Comparison of ENCODE assay signal across 12 cellular contexts in genomic region chr9:97947094-97947493, GRCh38. TPM values are rescaled to one million over a fixed set of nuclear protein-coding genes. Genes with fewer than 3 reads are reported as not detected.
DNase-seq lines count a peak whose midpoint lies in the region; ATAC-seq, FAIRE-seq and TF ChIP-seq lines count a peak whose summit lies in the region.
"Not testable (repeated sequence)": the region's sequence is repeated elsewhere in the genome, so short reads cannot be mapped to it uniquely, and the experiment has no call there.
"Had no signal": no experiment of that assay in that cellular context is flagged by ENCODE, and none has a peak within 500 bp of the region (broad histone marks: within the 10 kb centered on the region; RNA-seq: fewer than 3 reads in every experiment).

No MANE protein-coding gene starts in this region.

- not testable (repeated sequence) for H3K9me1 ChIP-seq in K562 (ENCODE audit: control insufficient read depth, insufficient read depth, low read length)

- not testable (repeated sequence) for DNase-seq in GM12878 (ENCODE audit: low read depth, low spot score); K562 (ENCODE audit: extremely low read depth in 1 of 4, low spot score in 3 of 4); HepG2 (ENCODE audit: low spot score); memory B cell (ENCODE audit: low spot score in 2 of 2)

- in situ Hi-C loops in GM12878 (cut with MboI); K562 (cut with MboI); HepG2 (cut with HindIII; ENCODE audit: extremely low pct_ligation_motif_present, low pct_unique_long_range_greater_than_20kb): not testable (repeated sequence)

- not testable (repeated sequence) for H4K20me1 ChIP-seq in GM12878 (ENCODE audit: control insufficient read depth, insufficient read depth); K562 (replicated peaks; ENCODE audit: control insufficient read depth, insufficient read depth, low read length); HepG2 (ENCODE audit: insufficient read depth, low read length)

- H3K4me3 Mint-ChIP-seq in memory B cell: not testable (repeated sequence)

- H3K27me3 Mint-ChIP-seq in memory B cell: not testable (repeated sequence)

- H3K27ac ChIP-seq in GM12878 (ENCODE audit: control insufficient read depth, insufficient read depth); K562 (ENCODE audit: extremely low read depth, low read depth, low read length); HepG2 (ENCODE audit: extremely low read length, insufficient read depth, low read length): not testable (repeated sequence)

- not testable (repeated sequence) for H3K9me3 Mint-ChIP-seq in memory B cell

- not testable (repeated sequence) for H3K9ac ChIP-seq in GM12878 (ENCODE audit: control insufficient read depth, insufficient read depth, low read length); K562 (ENCODE audit: insufficient read depth in 1 of 2, low read depth in 2 of 2, low read length in 2 of 2); HepG2 (ENCODE audit: insufficient read depth, low read depth, low read length)

- not testable (repeated sequence) for H3K9me3 ChIP-seq in GM12878 (replicated peaks; ENCODE audit: control insufficient read depth, insufficient read depth, low read length); K562 (replicated peaks; ENCODE audit: control insufficient read depth, insufficient read depth, low read depth, low read length); HepG2 (ENCODE audit: low read length)

- H3K4me1 ChIP-seq in GM12878 (ENCODE audit: control insufficient read depth, insufficient read depth, low read length); HepG2 (ENCODE audit: insufficient read depth, low read length): not testable (repeated sequence)
- peaks cover 18 to 26% of the 10 kb centered on the region in 2 experiments; a peak in 4 of 5 replicates for H3K4me1 ChIP-seq in K562 (replicated peaks in 1 of 2; ENCODE audit: control insufficient read depth in 2 of 2, insufficient read depth in 2 of 2, low read length in 2 of 2)

- not testable (repeated sequence) for H3K36me3 Mint-ChIP-seq in memory B cell

- not testable (repeated sequence) for ATAC-seq in GM12878; K562; HepG2; memory B cell (ENCODE audit: low read depth)

- not testable (repeated sequence) for H3K79me2 ChIP-seq in GM12878 (ENCODE audit: control insufficient read depth, insufficient read depth, low read length); K562 (ENCODE audit: control insufficient read depth, insufficient read depth, low read length); HepG2 (ENCODE audit: insufficient read depth, low read length)

- not testable (repeated sequence) for TF ChIP-seq POLR2A in GM12878 (IDR thresholded peaks at IDR 0.05; ENCODE audit: low read depth, low read length); K562 (conservative IDR thresholded peaks at IDR 0.05); HepG2 (IDR thresholded peaks at IDR 0.05; ENCODE audit: insufficient read depth in 1 of 2, low read depth in 2 of 2, low read length in 2 of 2)

- not testable (repeated sequence) for H3K27me3 ChIP-seq in GM12878 (replicated peaks in 1 of 2; ENCODE audit: control insufficient read depth in 2 of 2, insufficient read depth in 2 of 2, low read length in 1 of 2); K562 (ENCODE audit: control insufficient read depth in 2 of 2, insufficient read depth in 2 of 2, low read length in 2 of 2); HepG2 (ENCODE audit: control insufficient read depth in 1 of 2, insufficient read depth in 2 of 2, low read length in 2 of 2)

- peak overlapping the region; percentile 13 for H3K27ac Mint-ChIP-seq in memory B cell

- TF ChIP-seq RAD21 in GM12878 (IDR thresholded peaks at IDR 0.05; ENCODE audit: insufficient read depth, low read depth, low read length); K562 (CRISPR knock-in tag; conservative IDR thresholded peaks at IDR 0.05 in 1 of 2, IDR thresholded peaks at IDR 0.05 in 1 of 2); HepG2 (CRISPR knock-in tag; IDR thresholded peaks at IDR 0.05): not testable (repeated sequence)

- SMC1A ChIA-PET in GM12878 (lab: Charles Lee; ENCODE audit: uncharacterized antibody, unreplicated experiment): not testable (repeated sequence)

- CTCF ChIA-PET in GM12878 (lab: Yijun Ruan, JAX); K562 (lab: Yijun Ruan, JAX; ENCODE audit: low intra/inter-chr PET ratio); HepG2 (lab: Yijun Ruan, JAX; ENCODE audit: low intra/inter-chr PET ratio, low total read pairs): not testable (repeated sequence)

- POLR2A ChIA-PET in GM12878 (lab: Charles Lee); HepG2 (lab: Yijun Ruan, JAX): not testable (repeated sequence)
- POLR2A ChIA-PET in K562 (lab: Yijun Ruan, JAX): interaction anchor here (1.0 kb wide), 1 partner anchor 16 kb away, joined by 3 read pairs; no protein-coding TSS in a partner anchor

- TF ChIP-seq EP300 in GM12878 (IDR thresholded peaks at IDR 0.05; ENCODE audit: borderline replicate concordance in 1 of 2, control insufficient read depth in 1 of 2, low read depth in 2 of 2, low read length in 2 of 2); K562 (IDR thresholded peaks at IDR 0.05; ENCODE audit: low read length); HepG2 (IDR thresholded peaks at IDR 0.05; ENCODE audit: low read depth in 2 of 2, low read length in 2 of 2); HepG2 (CRISPR knock-in tag; IDR thresholded peaks at IDR 0.05; ENCODE audit: borderline replicate concordance): not testable (repeated sequence)

- RAD21 ChIA-PET in GM12878 (lab: Charles Lee; ENCODE audit: unreplicated experiment): not testable (repeated sequence)

- intact Hi-C loops in GM12878 (cut with micrococcal nuclease; ENCODE audit: unreplicated experiment); K562 (cut with micrococcal nuclease); HepG2 (cut with micrococcal nuclease; ENCODE audit: unreplicated experiment): not testable (repeated sequence)

- not testable (repeated sequence) for H3K4me1 Mint-ChIP-seq in memory B cell

- not testable (repeated sequence) for FAIRE-seq in GM12878 (lab: Jason Lieb, UNC); K562 (lab: Jason Lieb, UNC); HepG2 (lab: Jason Lieb, UNC)

- WGBS in GM12878 (ENCODE audit: insufficient coverage, insufficient replicate concordance, low lambda C conversion rate, missing lambda C conversion rate): 0% methylated on average over 2 of the region's 2 CpGs
- WGBS in K562 (ENCODE audit: insufficient coverage, low coverage, missing lambda C conversion rate): no CpG with 5 or more reads among the region's 2 CpGs
- WGBS in HepG2 (ENCODE audit: low lambda C conversion rate): 25% methylated on average over 2 of the region's 2 CpGs

- H3K4me3 ChIP-seq in GM12878; K562; HepG2 (replicated peaks in 1 of 3; ENCODE audit: insufficient read depth in 1 of 3, low read depth in 2 of 3, low read length in 3 of 3): not testable (repeated sequence)

- not testable (repeated sequence) for H3K36me3 ChIP-seq in GM12878 (ENCODE audit: control insufficient read depth in 2 of 2, insufficient read depth in 2 of 2, low read length in 1 of 2); K562 (ENCODE audit: control insufficient read depth, insufficient read depth, low read length); HepG2 (replicated peaks in 1 of 2; ENCODE audit: control insufficient read depth in 1 of 2, insufficient read depth in 2 of 2, low read length in 2 of 2)

- H2AFZ ChIP-seq in GM12878 (ENCODE audit: control insufficient read depth, low read depth, low read length); K562 (ENCODE audit: low read depth, low read length); HepG2 (ENCODE audit: low read length): not testable (repeated sequence)

- not testable (repeated sequence) for BruUV-seq in GM12878 (replicated peaks; lab: Mats Ljungman, UMichigan); K562 (replicated peaks; lab: Mats Ljungman, UMichigan); HepG2 (replicated peaks; lab: Mats Ljungman, UMichigan)

- not testable (repeated sequence) for TF ChIP-seq CTCF in GM12878 (IDR thresholded peaks at IDR 0.05 in 2 of 3, conservative IDR thresholded peaks at IDR 0.05 in 1 of 3; ENCODE audit: control insufficient read depth in 2 of 3, extremely low read depth in 1 of 3, insufficient read depth in 1 of 3, low read depth in 3 of 3, low read length in 3 of 3); K562 (IDR thresholded peaks at IDR 0.05 in 2 of 3, conservative IDR thresholded peaks at IDR 0.05 in 1 of 3; ENCODE audit: insufficient read depth in 2 of 3, low read depth in 1 of 3, low read length in 3 of 3); HepG2 (CRISPR knock-in tag; IDR thresholded peaks at IDR 0.05)

- not testable (repeated sequence) for H3K4me2 ChIP-seq in GM12878 (ENCODE audit: control insufficient read depth, insufficient read depth); K562 (ENCODE audit: insufficient read depth, low read length); HepG2 (ENCODE audit: low read depth, low read length)

RNA-seq across cellular contexts. Expression of gene HEMGN, which starts 9.1 kb away (rescaled TPM):
- not detected in 2 replicates for total RNA-seq in GM12878 (2013; cell fraction: nucleolus; rRNA removed)
- 0.05 TPM in 1 of 2 replicates, not detected in the other for total RNA-seq in GM12878 (2014; rRNA removed)
- 0.09 and 0.14 TPM in 2 replicates for total RNA-seq in GM12878 (2014; rRNA removed; fragmentation: Illumina TruSeq; extraction: Trizol)
- total RNA-seq in GM12878 (2021): 0.28 TPM in 1 of 2 replicates, not detected in the other
- not detected for polyA plus RNA-seq in GM12878 (2011; ENCODE audit: low read depth)
- 0.04 TPM in 1 of 2 replicates, not detected in the other for polyA plus RNA-seq in GM12878 (2011; rRNA removed)
- polyA plus RNA-seq in GM12878 (2011; cell fraction: cytosol; rRNA removed): not detected in 2 replicates
- polyA plus RNA-seq in GM12878 (2011; cell fraction: nucleus; rRNA removed): not detected in 2 replicates
- not detected in 2 replicates for polyA plus RNA-seq in GM12878 (2012)
- polyA plus RNA-seq in GM12878 (2014; fragmentation: Illumina TruSeq; extraction: Trizol): 0.09 and 0.10 TPM in 2 replicates
- polyA plus RNA-seq in GM12878 (2014; fragmentation: Nextera tagmentation; extraction: Ambion mirVana): under 1 TPM; 0.03 to 0.18 TPM
- polyA plus RNA-seq in GM12878 (2014; rRNA removed): 0.09 TPM in 1 of 2 replicates, not detected in the other
- not detected for polyA plus RNA-seq in GM12878 (2016; fragmentation: Nextera tagmentation; extraction: Ambion mirVana)
- not detected in 2 replicates for polyA minus RNA-seq in GM12878 (2011; rRNA and poly(A)+ RNA removed)
- polyA minus RNA-seq in GM12878 (2011; cell fraction: cytosol; rRNA and poly(A)+ RNA removed): not detected in 2 replicates
- polyA minus RNA-seq in GM12878 (2011; cell fraction: nucleus; rRNA and poly(A)+ RNA removed): not detected in 2 replicates
- total RNA-seq in K562 (2011; cell fraction: chromatin; rRNA removed; ENCODE audit: low replicate concordance): 11.3 and 87.8 TPM in 2 replicates
- total RNA-seq in K562 (2011; cell fraction: nucleolus; rRNA removed): 10.7 and 21.2 TPM in 2 replicates
- 28.6 and 33.8 TPM in 2 replicates for total RNA-seq in K562 (2011; cell fraction: nucleoplasm; rRNA removed)
- total RNA-seq in K562 (2014; rRNA removed): 107 and 116 TPM in 2 replicates
- total RNA-seq in K562 (2014; rRNA removed; fragmentation: Illumina TruSeq; extraction: Trizol): 182 and 209 TPM in 2 replicates
- 54.3 and 56.3 TPM in 2 replicates for total RNA-seq in K562 (2015; rRNA removed; fragmentation: Illumina TruSeq; extraction: Trizol)
- 101 and 104 TPM in 2 replicates for total RNA-seq in K562 (2021)
- polyA plus RNA-seq in K562 (2011; rRNA removed): 104 and 197 TPM in 2 replicates
- polyA plus RNA-seq in K562 (2011; cell fraction: cytosol; rRNA removed): 25.0 and 35.1 TPM in 2 replicates
- polyA plus RNA-seq in K562 (2011; cell fraction: nucleus; rRNA removed): 20.7 and 23.5 TPM in 2 replicates
- 22.3 and 42.9 TPM in 2 replicates for polyA plus RNA-seq in K562 (2012)
- polyA plus RNA-seq in K562 (2014; fragmentation: Illumina TruSeq; extraction: Trizol): 183 and 258 TPM in 2 replicates
- polyA plus RNA-seq in K562 (2014; fragmentation: Nextera tagmentation; extraction: Ambion mirVana): 100 to 1,000 TPM; 110 to 156 TPM
- polyA plus RNA-seq in K562 (2014; rRNA removed): 124 and 137 TPM in 2 replicates
- polyA minus RNA-seq in K562 (2011; rRNA and poly(A)+ RNA removed): 106 and 117 TPM in 2 replicates
- 22.3 and 41.9 TPM in 2 replicates for polyA minus RNA-seq in K562 (2011; cell fraction: cytosol; rRNA and poly(A)+ RNA removed)
- polyA minus RNA-seq in K562 (2011; cell fraction: nucleus; rRNA and poly(A)+ RNA removed): 10.1 and 16.6 TPM in 2 replicates
- not detected in 2 replicates for total RNA-seq in HepG2 (2016; rRNA removed; fragmentation: Illumina TruSeq; extraction: Trizol)
- not detected in 2 replicates for total RNA-seq in HepG2 (2016; cell fraction: cytosol; rRNA removed; fragmentation: Illumina TruSeq; extraction: Trizol; ENCODE audit: low read depth)
- not detected in 2 replicates for total RNA-seq in HepG2 (2016; cell fraction: insoluble cytoplasmic fraction; rRNA removed; fragmentation: Illumina TruSeq; extraction: Trizol)
- total RNA-seq in HepG2 (2016; cell fraction: membrane; rRNA removed; fragmentation: Illumina TruSeq; extraction: Trizol): not detected in 2 replicates
- total RNA-seq in HepG2 (2016; cell fraction: nucleus; rRNA removed; fragmentation: Illumina TruSeq; extraction: Trizol): not detected in 2 replicates
- not detected in 2 replicates for polyA plus RNA-seq in HepG2 (2011; rRNA removed)
- not detected in 2 replicates for polyA plus RNA-seq in HepG2 (2011; cell fraction: cytosol; rRNA removed)
- polyA plus RNA-seq in HepG2 (2011; cell fraction: nucleus; rRNA removed): not detected in 2 replicates
- not detected in 2 replicates for polyA plus RNA-seq in HepG2 (2012)
- polyA plus RNA-seq in HepG2 (2016; cell fraction: cytosol; fragmentation: Illumina TruSeq; extraction: Trizol; ENCODE audit: low read depth): not detected in 2 replicates
- polyA plus RNA-seq in HepG2 (2016; cell fraction: insoluble cytoplasmic fraction; fragmentation: Illumina TruSeq; extraction: Trizol; ENCODE audit: low read depth): not detected in 2 replicates
- not detected in 2 replicates for polyA plus RNA-seq in HepG2 (2016; cell fraction: membrane; fragmentation: Illumina TruSeq; extraction: Trizol; ENCODE audit: low read depth)
- not detected in 2 replicates for polyA plus RNA-seq in HepG2 (2016; cell fraction: nucleus; fragmentation: Illumina TruSeq; extraction: Trizol; ENCODE audit: insufficient read depth, low read depth)
- 0.10 TPM in 1 of 2 replicates, not detected in the other for polyA minus RNA-seq in HepG2 (2011; rRNA and poly(A)+ RNA removed; ENCODE audit: low replicate concordance)
- polyA minus RNA-seq in HepG2 (2011; cell fraction: cytosol; rRNA and poly(A)+ RNA removed): not detected in 2 replicates
- polyA minus RNA-seq in HepG2 (2011; cell fraction: nucleus; rRNA and poly(A)+ RNA removed): not detected in 2 replicates
- total RNA-seq: A172, A673, B cell, Caco-2, Calu3 had no signal
- polyA plus RNA-seq: A549, AG04450, BJ had no signal

RNA-seq across cellular contexts. Expression of gene TRMO, which starts 24.8 kb away (rescaled TPM):
- total RNA-seq in GM12878 (2013; cell fraction: nucleolus; rRNA removed): 18.1 and 20.8 TPM in 2 replicates
- total RNA-seq in GM12878 (2014; rRNA removed): 17.8 and 20.3 TPM in 2 replicates
- total RNA-seq in GM12878 (2014; rRNA removed; fragmentation: Illumina TruSeq; extraction: Trizol): 20.9 and 21.0 TPM in 2 replicates
- 12.7 and 13.9 TPM in 2 replicates for total RNA-seq in GM12878 (2021)
- 10.0 TPM for polyA plus RNA-seq in GM12878 (2011; ENCODE audit: low read depth)
- 19.2 and 23.0 TPM in 2 replicates for polyA plus RNA-seq in GM12878 (2011; rRNA removed)
- 11.5 and 13.4 TPM in 2 replicates for polyA plus RNA-seq in GM12878 (2011; cell fraction: cytosol; rRNA removed)
- 15.0 and 15.8 TPM in 2 replicates for polyA plus RNA-seq in GM12878 (2011; cell fraction: nucleus; rRNA removed)
- polyA plus RNA-seq in GM12878 (2012): 7.7 and 13.3 TPM in 2 replicates
- polyA plus RNA-seq in GM12878 (2014; fragmentation: Illumina TruSeq; extraction: Trizol): 23.6 and 24.4 TPM in 2 replicates
- 1 to 10 TPM; 5.8 to 7.7 TPM for polyA plus RNA-seq in GM12878 (2014; fragmentation: Nextera tagmentation; extraction: Ambion mirVana)
- 14.4 and 15.6 TPM in 2 replicates for polyA plus RNA-seq in GM12878 (2014; rRNA removed)
- 10 to 100 TPM; 11.9 to 15.0 TPM for polyA plus RNA-seq in GM12878 (2016; fragmentation: Nextera tagmentation; extraction: Ambion mirVana)
- 12.7 and 26.7 TPM in 2 replicates for polyA minus RNA-seq in GM12878 (2011; rRNA and poly(A)+ RNA removed)
- 2.3 and 7.3 TPM in 2 replicates for polyA minus RNA-seq in GM12878 (2011; cell fraction: cytosol; rRNA and poly(A)+ RNA removed)
- 7.0 and 10.5 TPM in 2 replicates for polyA minus RNA-seq in GM12878 (2011; cell fraction: nucleus; rRNA and poly(A)+ RNA removed)
- 9.3 and 20.1 TPM in 2 replicates for total RNA-seq in K562 (2011; cell fraction: chromatin; rRNA removed; ENCODE audit: low replicate concordance)
- 6.6 and 6.7 TPM in 2 replicates for total RNA-seq in K562 (2011; cell fraction: nucleolus; rRNA removed)
- 8.8 and 9.2 TPM in 2 replicates for total RNA-seq in K562 (2011; cell fraction: nucleoplasm; rRNA removed)
- 16.2 and 16.7 TPM in 2 replicates for total RNA-seq in K562 (2014; rRNA removed)
- total RNA-seq in K562 (2014; rRNA removed; fragmentation: Illumina TruSeq; extraction: Trizol): 16.2 and 18.4 TPM in 2 replicates
- 22.4 and 22.9 TPM in 2 replicates for total RNA-seq in K562 (2015; rRNA removed; fragmentation: Illumina TruSeq; extraction: Trizol)
- total RNA-seq in K562 (2021): 12.2 and 12.5 TPM in 2 replicates
- polyA plus RNA-seq in K562 (2011; rRNA removed): 14.2 and 16.3 TPM in 2 replicates
- 8.2 and 12.4 TPM in 2 replicates for polyA plus RNA-seq in K562 (2011; cell fraction: cytosol; rRNA removed)
- 10.3 and 14.4 TPM in 2 replicates for polyA plus RNA-seq in K562 (2011; cell fraction: nucleus; rRNA removed)
- polyA plus RNA-seq in K562 (2012): 8.9 and 10.4 TPM in 2 replicates
- 17.2 and 20.0 TPM in 2 replicates for polyA plus RNA-seq in K562 (2014; fragmentation: Illumina TruSeq; extraction: Trizol)
- polyA plus RNA-seq in K562 (2014; fragmentation: Nextera tagmentation; extraction: Ambion mirVana): 10 to 100 TPM in 1 of 2 experiments, 1 to 10 TPM in 1; 5.6 to 12.8 TPM
- polyA plus RNA-seq in K562 (2014; rRNA removed): 17.2 and 18.4 TPM in 2 replicates
- polyA minus RNA-seq in K562 (2011; rRNA and poly(A)+ RNA removed): 23.2 and 23.8 TPM in 2 replicates
- polyA minus RNA-seq in K562 (2011; cell fraction: cytosol; rRNA and poly(A)+ RNA removed): 5.8 and 8.6 TPM in 2 replicates
- 5.1 and 8.1 TPM in 2 replicates for polyA minus RNA-seq in K562 (2011; cell fraction: nucleus; rRNA and poly(A)+ RNA removed)
- 18.6 and 21.5 TPM in 2 replicates for total RNA-seq in HepG2 (2016; rRNA removed; fragmentation: Illumina TruSeq; extraction: Trizol)
- total RNA-seq in HepG2 (2016; cell fraction: cytosol; rRNA removed; fragmentation: Illumina TruSeq; extraction: Trizol; ENCODE audit: low read depth): 5.1 and 6.9 TPM in 2 replicates
- total RNA-seq in HepG2 (2016; cell fraction: insoluble cytoplasmic fraction; rRNA removed; fragmentation: Illumina TruSeq; extraction: Trizol): 17.8 and 21.7 TPM in 2 replicates
- 13.1 and 14.0 TPM in 2 replicates for total RNA-seq in HepG2 (2016; cell fraction: membrane; rRNA removed; fragmentation: Illumina TruSeq; extraction: Trizol)
- total RNA-seq in HepG2 (2016; cell fraction: nucleus; rRNA removed; fragmentation: Illumina TruSeq; extraction: Trizol): 19.3 and 21.1 TPM in 2 replicates
- polyA plus RNA-seq in HepG2 (2011; rRNA removed): 8.7 and 10.5 TPM in 2 replicates
- polyA plus RNA-seq in HepG2 (2011; cell fraction: cytosol; rRNA removed): 5.8 and 10.2 TPM in 2 replicates
- 8.7 and 9.0 TPM in 2 replicates for polyA plus RNA-seq in HepG2 (2011; cell fraction: nucleus; rRNA removed)
- 7.6 and 8.2 TPM in 2 replicates for polyA plus RNA-seq in HepG2 (2012)
- polyA plus RNA-seq in HepG2 (2016; cell fraction: cytosol; fragmentation: Illumina TruSeq; extraction: Trizol; ENCODE audit: low read depth): 5.2 and 5.5 TPM in 2 replicates
- 16.8 and 17.3 TPM in 2 replicates for polyA plus RNA-seq in HepG2 (2016; cell fraction: insoluble cytoplasmic fraction; fragmentation: Illumina TruSeq; extraction: Trizol; ENCODE audit: low read depth)
- 8.8 and 10.8 TPM in 2 replicates for polyA plus RNA-seq in HepG2 (2016; cell fraction: membrane; fragmentation: Illumina TruSeq; extraction: Trizol; ENCODE audit: low read depth)
- polyA plus RNA-seq in HepG2 (2016; cell fraction: nucleus; fragmentation: Illumina TruSeq; extraction: Trizol; ENCODE audit: insufficient read depth, low read depth): 13.7 and 21.3 TPM in 2 replicates
- polyA minus RNA-seq in HepG2 (2011; rRNA and poly(A)+ RNA removed; ENCODE audit: low replicate concordance): 7.5 and 16.1 TPM in 2 replicates
- polyA minus RNA-seq in HepG2 (2011; cell fraction: cytosol; rRNA and poly(A)+ RNA removed): 3.9 and 6.8 TPM in 2 replicates
- 28.2 and 32.2 TPM in 2 replicates for polyA minus RNA-seq in HepG2 (2011; cell fraction: nucleus; rRNA and poly(A)+ RNA removed)

RNA-seq across cellular contexts. Expression of gene ANP32B, which starts 36.0 kb away (rescaled TPM):
- total RNA-seq in GM12878 (2013; cell fraction: nucleolus; rRNA removed): 19.4 and 27.4 TPM in 2 replicates
- 20.4 and 24.5 TPM in 2 replicates for total RNA-seq in GM12878 (2014; rRNA removed)
- total RNA-seq in GM12878 (2014; rRNA removed; fragmentation: Illumina TruSeq; extraction: Trizol): 34.4 and 41.8 TPM in 2 replicates
- total RNA-seq in GM12878 (2021): 239 and 244 TPM in 2 replicates
- polyA plus RNA-seq in GM12878 (2011; ENCODE audit: low read depth): 190 TPM
- polyA plus RNA-seq in GM12878 (2011; rRNA removed): 79.8 and 96.4 TPM in 2 replicates
- polyA plus RNA-seq in GM12878 (2011; cell fraction: cytosol; rRNA removed): 27.8 and 36.5 TPM in 2 replicates
- 28.7 and 45.7 TPM in 2 replicates for polyA plus RNA-seq in GM12878 (2011; cell fraction: nucleus; rRNA removed)
- polyA plus RNA-seq in GM12878 (2012): 332 and 355 TPM in 2 replicates
- polyA plus RNA-seq in GM12878 (2014; fragmentation: Illumina TruSeq; extraction: Trizol): 419 and 544 TPM in 2 replicates
- 100 to 1,000 TPM in 1 of 2 experiments, 10 to 100 TPM in 1; 85.9 to 204 TPM for polyA plus RNA-seq in GM12878 (2014; fragmentation: Nextera tagmentation; extraction: Ambion mirVana)
- polyA plus RNA-seq in GM12878 (2014; rRNA removed): 138 and 143 TPM in 2 replicates
- polyA plus RNA-seq in GM12878 (2016; fragmentation: Nextera tagmentation; extraction: Ambion mirVana): 100 to 1,000 TPM; 272 to 284 TPM
- polyA minus RNA-seq in GM12878 (2011; rRNA and poly(A)+ RNA removed): 28.0 and 32.2 TPM in 2 replicates
- polyA minus RNA-seq in GM12878 (2011; cell fraction: cytosol; rRNA and poly(A)+ RNA removed): 41.0 and 41.8 TPM in 2 replicates
- 16.4 and 40.0 TPM in 2 replicates for polyA minus RNA-seq in GM12878 (2011; cell fraction: nucleus; rRNA and poly(A)+ RNA removed)
- 103 and 181 TPM in 2 replicates for total RNA-seq in K562 (2011; cell fraction: chromatin; rRNA removed; ENCODE audit: low replicate concordance)
- total RNA-seq in K562 (2011; cell fraction: nucleolus; rRNA removed): 53.9 and 79.2 TPM in 2 replicates
- total RNA-seq in K562 (2011; cell fraction: nucleoplasm; rRNA removed): 96.2 and 106 TPM in 2 replicates
- 90.3 and 90.7 TPM in 2 replicates for total RNA-seq in K562 (2014; rRNA removed)
- 80.3 and 96.1 TPM in 2 replicates for total RNA-seq in K562 (2014; rRNA removed; fragmentation: Illumina TruSeq; extraction: Trizol)
- 68.9 and 78.4 TPM in 2 replicates for total RNA-seq in K562 (2015; rRNA removed; fragmentation: Illumina TruSeq; extraction: Trizol)
- total RNA-seq in K562 (2021): 384 and 454 TPM in 2 replicates
- 135 and 147 TPM in 2 replicates for polyA plus RNA-seq in K562 (2011; rRNA removed)
- polyA plus RNA-seq in K562 (2011; cell fraction: cytosol; rRNA removed): 19.4 and 46.5 TPM in 2 replicates
- 41.5 and 53.7 TPM in 2 replicates for polyA plus RNA-seq in K562 (2011; cell fraction: nucleus; rRNA removed)
- 595 and 725 TPM in 2 replicates for polyA plus RNA-seq in K562 (2012)
- 711 and 815 TPM in 2 replicates for polyA plus RNA-seq in K562 (2014; fragmentation: Illumina TruSeq; extraction: Trizol)
- polyA plus RNA-seq in K562 (2014; fragmentation: Nextera tagmentation; extraction: Ambion mirVana): 100 to 1,000 TPM in 1 of 2 experiments, 10 to 100 TPM in 1; 87.2 to 141 TPM
- polyA plus RNA-seq in K562 (2014; rRNA removed): 331 and 380 TPM in 2 replicates
- polyA minus RNA-seq in K562 (2011; rRNA and poly(A)+ RNA removed): 117 and 146 TPM in 2 replicates
- 105 and 106 TPM in 2 replicates for polyA minus RNA-seq in K562 (2011; cell fraction: cytosol; rRNA and poly(A)+ RNA removed)
- polyA minus RNA-seq in K562 (2011; cell fraction: nucleus; rRNA and poly(A)+ RNA removed): 31.2 and 52.8 TPM in 2 replicates
- total RNA-seq in HepG2 (2016; rRNA removed; fragmentation: Illumina TruSeq; extraction: Trizol): 22.1 and 67.0 TPM in 2 replicates
- 19.9 and 21.3 TPM in 2 replicates for total RNA-seq in HepG2 (2016; cell fraction: cytosol; rRNA removed; fragmentation: Illumina TruSeq; extraction: Trizol; ENCODE audit: low read depth)
- total RNA-seq in HepG2 (2016; cell fraction: insoluble cytoplasmic fraction; rRNA removed; fragmentation: Illumina TruSeq; extraction: Trizol): 20.8 and 59.2 TPM in 2 replicates
- total RNA-seq in HepG2 (2016; cell fraction: membrane; rRNA removed; fragmentation: Illumina TruSeq; extraction: Trizol): 40.3 and 40.9 TPM in 2 replicates
- 43.6 and 45.8 TPM in 2 replicates for total RNA-seq in HepG2 (2016; cell fraction: nucleus; rRNA removed; fragmentation: Illumina TruSeq; extraction: Trizol)
- 30.3 and 37.5 TPM in 2 replicates for polyA plus RNA-seq in HepG2 (2011; rRNA removed)
- polyA plus RNA-seq in HepG2 (2011; cell fraction: cytosol; rRNA removed): 14.5 and 21.7 TPM in 2 replicates
- polyA plus RNA-seq in HepG2 (2011; cell fraction: nucleus; rRNA removed): 9.4 and 15.4 TPM in 2 replicates
- polyA plus RNA-seq in HepG2 (2012): 239 and 295 TPM in 2 replicates
- polyA plus RNA-seq in HepG2 (2016; cell fraction: cytosol; fragmentation: Illumina TruSeq; extraction: Trizol; ENCODE audit: low read depth): 128 and 145 TPM in 2 replicates
- polyA plus RNA-seq in HepG2 (2016; cell fraction: insoluble cytoplasmic fraction; fragmentation: Illumina TruSeq; extraction: Trizol; ENCODE audit: low read depth): 375 and 395 TPM in 2 replicates
- 226 and 237 TPM in 2 replicates for polyA plus RNA-seq in HepG2 (2016; cell fraction: membrane; fragmentation: Illumina TruSeq; extraction: Trizol; ENCODE audit: low read depth)
- 223 and 239 TPM in 2 replicates for polyA plus RNA-seq in HepG2 (2016; cell fraction: nucleus; fragmentation: Illumina TruSeq; extraction: Trizol; ENCODE audit: insufficient read depth, low read depth)
- 10.5 and 18.2 TPM in 2 replicates for polyA minus RNA-seq in HepG2 (2011; rRNA and poly(A)+ RNA removed; ENCODE audit: low replicate concordance)
- 36.3 and 51.7 TPM in 2 replicates for polyA minus RNA-seq in HepG2 (2011; cell fraction: cytosol; rRNA and poly(A)+ RNA removed)
- polyA minus RNA-seq in HepG2 (2011; cell fraction: nucleus; rRNA and poly(A)+ RNA removed): 39.5 and 51.6 TPM in 2 replicates

Comparison
In these comparisons a context has a peak if more than half of its experiments do, and no peak if none do; other contexts are left out.
1. RNA of gene HEMGN, which starts 9.1 kb away (total RNA-seq): 10.7 to 209 TPM in K562; 0.05 to 0.28 TPM in GM12878 and not detected in HepG2; every median in the first group is over 4 times any median in the second.